Comparison of ENCODE assay signal across 21 cellular contexts in genomic region chr12:46744256-46744655, GRCh38.
"Had no signal": no experiment of that assay in that cellular context is flagged by ENCODE, and none has a peak within 500 bp of the region (broad histone marks: within the 10 kb centered on the region; RNA-seq: fewer than 3 reads in every experiment).

No MANE protein-coding gene starts in this region.

- H3K27me3 ChIP-seq: esophagus squamous epithelium, foreskin keratinocyte, upper lobe of right lung had no signal

- H3K4me3 ChIP-seq: esophagus squamous epithelium, lower lobe of right lung, smooth muscle cell, upper lobe of right lung had no signal

- DNase-seq: activated B cell treated with CpG ODN at 0.5 μM for 24 hours; activated CD4-positive, alpha-beta T cell treated with anti-CD3 and anti-CD28 coated beads for 36 hours; activated CD4-positive, alpha-beta T cell treated with anti-CD3 and anti-CD28 coated beads, Interleukin-2, amount 50 U/mL, for 4 hours; activated CD8-positive, alpha-beta memory T cell treated with anti-CD3 and anti-CD28 coated beads, Interleukin-2, amount 50 U/mL, for 48 hours; activated naive CD4-positive, alpha-beta T cell; activated T-cell treated with anti-CD3 and anti-CD28 coated beads, Interleukin-2, amount 50 U/mL, for 4 hours; cerebellar nuclear complex; cortex of kidney; endodermal cell; esophagus squamous epithelium; foreskin keratinocyte; lower lobe of right lung; naive thymus-derived CD4-positive, alpha-beta T cell; stimulated activated CD4-positive, alpha-beta T cell treated with anti-CD3 and anti-CD28 coated beads, Interleukin-2, amount 100 ng/mL, for 48 hours; stimulated activated CD8-positive, alpha-beta memory T cell treated with anti-CD3 and anti-CD28 coated beads, Interleukin-4, amount 100 ng/mL, for 48 hours; stimulated activated naive CD4-positive, alpha-beta T cell treated with Interleukin-2 at 50 U/mL for 16 hours; T1000; upper lobe of right lung had no signal

- ATAC-seq: activated CD4-positive, alpha-beta T cell treated with anti-CD3 and anti-CD28 coated beads for 36 hours; activated T-cell treated with anti-CD3 and anti-CD28 coated beads, Interleukin-2, amount 50 U/mL, for 4 hours; foreskin keratinocyte; left lobe of liver; lower lobe of right lung; naive thymus-derived CD4-positive, alpha-beta T cell; sciatic nerve; upper lobe of right lung had no signal

- H3K9me3 ChIP-seq: esophagus squamous epithelium had no signal

- H3K36me3 ChIP-seq: esophagus squamous epithelium, lower lobe of right lung, upper lobe of right lung had no signal

- H3K4me1 ChIP-seq: esophagus squamous epithelium, foreskin keratinocyte, lower lobe of right lung, upper lobe of right lung had no signal

- H3K27ac ChIP-seq: esophagus squamous epithelium, foreskin keratinocyte, lower lobe of right lung, upper lobe of right lung had no signal
